ENCODE assay signal across 2 cellular contexts in genomic region chr6:145815875-145816274, GRCh38.
TF ChIP-seq lines count a peak whose summit lies in the region.

No MANE protein-coding gene starts in this region.

TF ChIP-seq in HEK293, 187 proteins besides CTCF, POLR2A, EP300 and RAD21 (continued from another document):
- no peak for TF ChIP-seq HOXD13 (CRISPR knock-in tag; IDR thresholded peaks at IDR 0.05; ENCODE audit: borderline replicate concordance)
- TF ChIP-seq, protein P1, sequence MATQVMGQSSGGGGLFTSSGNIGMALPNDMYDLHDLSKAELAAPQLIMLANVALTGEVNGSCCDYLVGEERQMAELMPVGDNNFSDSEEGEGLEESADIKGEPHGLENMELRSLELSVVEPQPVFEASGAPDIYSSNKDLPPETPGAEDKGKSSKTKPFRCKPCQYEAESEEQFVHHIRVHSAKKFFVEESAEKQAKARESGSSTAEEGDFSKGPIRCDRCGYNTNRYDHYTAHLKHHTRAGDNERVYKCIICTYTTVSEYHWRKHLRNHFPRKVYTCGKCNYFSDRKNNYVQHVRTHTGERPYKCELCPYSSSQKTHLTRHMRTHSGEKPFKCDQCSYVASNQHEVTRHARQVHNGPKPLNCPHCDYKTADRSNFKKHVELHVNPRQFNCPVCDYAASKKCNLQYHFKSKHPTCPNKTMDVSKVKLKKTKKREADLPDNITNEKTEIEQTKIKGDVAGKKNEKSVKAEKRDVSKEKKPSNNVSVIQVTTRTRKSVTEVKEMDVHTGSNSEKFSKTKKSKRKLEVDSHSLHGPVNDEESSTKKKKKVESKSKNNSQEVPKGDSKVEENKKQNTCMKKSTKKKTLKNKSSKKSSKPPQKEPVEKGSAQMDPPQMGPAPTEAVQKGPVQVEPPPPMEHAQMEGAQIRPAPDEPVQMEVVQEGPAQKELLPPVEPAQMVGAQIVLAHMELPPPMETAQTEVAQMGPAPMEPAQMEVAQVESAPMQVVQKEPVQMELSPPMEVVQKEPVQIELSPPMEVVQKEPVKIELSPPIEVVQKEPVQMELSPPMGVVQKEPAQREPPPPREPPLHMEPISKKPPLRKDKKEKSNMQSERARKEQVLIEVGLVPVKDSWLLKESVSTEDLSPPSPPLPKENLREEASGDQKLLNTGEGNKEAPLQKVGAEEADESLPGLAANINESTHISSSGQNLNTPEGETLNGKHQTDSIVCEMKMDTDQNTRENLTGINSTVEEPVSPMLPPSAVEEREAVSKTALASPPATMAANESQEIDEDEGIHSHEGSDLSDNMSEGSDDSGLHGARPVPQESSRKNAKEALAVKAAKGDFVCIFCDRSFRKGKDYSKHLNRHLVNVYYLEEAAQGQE (tag by site-specific recombination; IDR thresholded peaks at IDR 0.05) = no peak
- TF ChIP-seq ZBTB26 (tag by site-specific recombination; optimal IDR thresholded peaks at IDR 0.05) = no peak
- no peak for TF ChIP-seq ZNF324 (tag by site-specific recombination; IDR thresholded peaks at IDR 0.05)
- TF ChIP-seq ZNF292 (tag by site-specific recombination; IDR thresholded peaks at IDR 0.05; ENCODE audit: borderline replicate concordance, low read depth) = no peak

TF ChIP-seq in HepG2, 621 proteins besides CTCF, POLR2A, EP300 and RAD21 (continued from another document):
- TF ChIP-seq ZNF646 (CRISPR knock-in tag; IDR thresholded peaks at IDR 0.05) (no peak), ZBTB7B (CRISPR knock-in tag; IDR thresholded peaks at IDR 0.05) (no peak), ZNF550 (CRISPR knock-in tag; IDR thresholded peaks at IDR 0.05; ENCODE audit: borderline replicate concordance) (no peak), EZH2 (conservative IDR thresholded peaks at IDR 0.05; ENCODE audit: low read depth, low read length) (no peak), THRA (CRISPR knock-in tag; IDR thresholded peaks at IDR 0.05; ENCODE audit: borderline replicate concordance) (no peak), CC2D1A (CRISPR knock-in tag; IDR thresholded peaks at IDR 0.05) (no peak), GATAD1 (CRISPR knock-in tag; IDR thresholded peaks at IDR 0.05) (no peak), PHB2 (IDR thresholded peaks at IDR 0.05; ENCODE audit: partially characterized antibody) (no peak), ZMAT3 (CRISPR knock-in tag; conservative IDR thresholded peaks at IDR 0.05) (no peak)
